ENCODE assay signal across 18 cellular contexts in the genomic region with DNA sequence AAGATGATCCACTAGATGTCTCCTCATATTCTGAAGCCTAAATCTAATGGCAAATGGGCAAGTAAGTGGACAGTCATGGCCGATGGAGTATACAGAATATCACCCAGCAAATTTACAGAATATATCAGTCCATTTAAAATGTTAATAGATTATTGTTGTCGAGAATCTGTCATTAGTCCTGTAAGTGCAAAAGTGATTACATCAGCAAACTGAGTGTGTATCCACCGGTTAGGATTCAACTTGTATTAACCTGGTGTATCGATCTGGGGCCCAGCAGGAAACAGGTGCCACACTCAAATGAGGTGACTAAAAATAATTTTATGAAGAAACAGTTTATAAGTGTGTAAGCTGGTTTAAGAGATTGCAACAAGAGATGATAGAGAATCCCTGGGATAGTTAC.
DNase-seq lines count a peak whose midpoint lies in the region; TF ChIP-seq lines count a peak whose summit lies in the region.
"Had no signal": no experiment of that assay in that cellular context is flagged by ENCODE, and none has a peak within 500 bp of the region (broad histone marks: within the 10 kb centered on the region; RNA-seq: fewer than 3 reads in every experiment).

No MANE protein-coding gene starts in this region.

- H3K4me1 ChIP-seq in A673 (ENCODE audit: insufficient read depth, low read length, poor library complexity, severe bottlenecking), result no peaks in the 10 kb centered on the region
- no peaks in the 10 kb centered on the region for H3K4me1 ChIP-seq in left ventricle myocardium inferior

- H3K4me3 ChIP-seq in A673 (ENCODE audit: low read depth, low read length, poor library complexity, severe bottlenecking), result no peak overlapping the region
- no peak overlapping the region for H3K4me3 ChIP-seq in left ventricle myocardium inferior

- DNase-seq in A673 (ENCODE audit: low spot score), result no peak
- DNase-seq in HT-29 (ENCODE audit: low spot score), result peak; percentile 3
- DNase-seq in SK-MEL-5 (ENCODE audit: low read depth, low spot score), result peak; percentile 46
- peak; percentile 17 for DNase-seq in mucosa of gallbladder (ENCODE audit: low spot score)
- no peak for DNase-seq in NCI-H1092 (lab: John Stamatoyannopoulos, UW)
- DNase-seq in T1000 (lab: John Stamatoyannopoulos, UW), result no peak
- no peak for DNase-seq in left ventricle myocardium inferior
- DNase-seq: Calu3; CD8-positive, alpha-beta memory T cell; KG1; NCI-H1092 treated with DMSO at 0.1 percent for 48 hours; NCI-H1436; NCI-H187; NCI-H2081 treated with DMSO at 0.1 percent for 48 hours; NCI-H524; NCI-H774; T-helper 1 cell had no signal

- H3K27me3 ChIP-seq in A673 (replicated peaks; ENCODE audit: insufficient read depth, low read depth, low read length, poor library complexity) (no peaks in the 10 kb centered on the region), left ventricle myocardium inferior (ENCODE audit: low read depth) (no peaks in the 10 kb centered on the region)

- TF ChIP-seq CTCF in A673 (conservative IDR thresholded peaks at IDR 0.05; ENCODE audit: low read depth, low read length) (peak; percentile 31; the same call in 1 of the 2 replicates), left ventricle myocardium inferior (IDR thresholded peaks at IDR 0.05; ENCODE audit: borderline replicate concordance) (no peak)

- H3K9me3 ChIP-seq in A673 (ENCODE audit: low read depth, low read length, poor library complexity, severe bottlenecking) (no peaks in the 10 kb centered on the region), left ventricle myocardium inferior (replicated peaks) (no peaks in the 10 kb centered on the region)

- no peak overlapping the region for H3K27ac ChIP-seq in A673 (ENCODE audit: low read depth, low read length, poor library complexity, severe bottlenecking)
- H3K27ac ChIP-seq in left ventricle myocardium inferior (replicated peaks), result no peak overlapping the region
- H3K27ac ChIP-seq: HL-60 had no signal

- intact Hi-C loops in A673 (cut with micrococcal nuclease; ENCODE audit: unreplicated experiment) (no loop called here), left ventricle myocardium inferior (cut with micrococcal nuclease) (no loop called here)

- in situ Hi-C loops in SK-MEL-5 (cut with HindIII; ENCODE audit: low pct_unique_long_range_greater_than_20kb, low sequenced_read_pairs), result no loop called here

- no TSS peak for BruUV-seq in A673 (replicated peaks; lab: Mats Ljungman, UMichigan)

- H3K36me3 ChIP-seq in A673 (ENCODE audit: insufficient read depth, low read length, poor library complexity, severe bottlenecking) (no peaks in the 10 kb centered on the region), left ventricle myocardium inferior (no peaks in the 10 kb centered on the region)

- CTCF ChIA-PET in A673 (lab: Charles Lee), result no interaction called here

- POLR2A ChIA-PET in A673 (lab: Charles Lee; ENCODE audit: low non-redundant PET), result no interaction called here

Comparison
In these comparisons a context has a peak if more than half of its experiments do, and no peak if none do; other contexts are left out.
1. DNase-seq: peak in HT-29 (single experiment), SK-MEL-5 (single experiment) and mucosa of gallbladder (single experiment); none in A673 (single experiment), NCI-H1092 (single experiment), T1000 (single experiment) and left ventricle myocardium inferior (single experiment).